17 cellular contexts compared by ENCODE assay signal in genomic region chr22:26884921-26885320, GRCh38.
DNase-seq lines count a peak whose midpoint lies in the region; ATAC-seq and TF ChIP-seq lines count a peak whose summit lies in the region.
"Had no signal": no experiment of that assay in that cellular context is flagged by ENCODE, and none has a peak within 500 bp of the region (broad histone marks: within the 10 kb centered on the region; RNA-seq: fewer than 3 reads in every experiment).

No MANE protein-coding gene starts in this region.

- peak overlapping the region; percentile 18 to 23 for H2BK12ac ChIP-seq in mesenchymal stem cell (ENCODE audit: low read length in 2 of 2)

- DNase-seq in Karpas-422 (peak; percentile 6), astrocyte of the cerebellum (ENCODE audit: low read depth) (peak; percentile 39), mesenchymal stem cell (no peak), thoracic aorta (ENCODE audit: low spot score) (peak; percentile 38), HFFc6 (no peak)
- no peak for DNase-seq in activated naive CD4-positive, alpha-beta T cell treated with anti-CD3 and anti-CD28 coated beads, Interleukin-2, amount 10 ng/mL, durations not matched to agents 7 days and 5 days
- DNase-seq: ACHN; CD8-positive, alpha-beta T cell; DND-41; GF-D8; NCI-H2029; NCI-H2171 treated with DMSO at 0.1 percent for 48 hours; NCI-H524; SHP77 treated with DMSO at 0.1 percent for 48 hours had no signal

- H2BK120ac ChIP-seq in mesenchymal stem cell (ENCODE audit: low read depth, low read length), result no peak overlapping the region

- TF ChIP-seq CTCF in astrocyte of the cerebellum (IDR thresholded peaks at IDR 0.05; ENCODE audit: low read depth, low read length, missing control alignments), result no peak
- TF ChIP-seq CTCF in thoracic aorta (IDR thresholded peaks at IDR 0.05), result no peak
- no peak for TF ChIP-seq CTCF in HFFc6 (IDR thresholded peaks at IDR 0.05)

- H3K14ac ChIP-seq in mesenchymal stem cell (ENCODE audit: low read length in 2 of 2), result peak overlapping the region in 1 of 2 experiments; percentile 87

- H3K79me2 ChIP-seq in Karpas-422 (ENCODE audit: low read length), result no peaks in the 10 kb centered on the region

- H3K9me3 ChIP-seq in Karpas-422 (ENCODE audit: low read length) (no peaks in the 10 kb centered on the region), mesenchymal stem cell (ENCODE audit: control insufficient read depth, low read length) (no peaks in the 10 kb centered on the region), thoracic aorta (no peaks in the 10 kb centered on the region)

- H3K9ac ChIP-seq in Karpas-422 (ENCODE audit: low read length) (no peak overlapping the region), mesenchymal stem cell (ENCODE audit: low read length) (no peak overlapping the region)
- H3K9ac ChIP-seq: KMS-11 had no signal

- H3K4me1 Mint-ChIP-seq in HFFc6 (ENCODE audit: low read depth), result peaks cover 38% of the 10 kb centered on the region
- no peaks in the 10 kb centered on the region for H3K4me1 Mint-ChIP-seq in activated naive CD4-positive, alpha-beta T cell treated with anti-CD3 and anti-CD28 coated beads, Interleukin-2, amount 10 ng/mL, durations not matched to agents 7 days and 5 days
- H3K4me1 Mint-ChIP-seq: B cell had no signal

- no peaks in the 10 kb centered on the region for H3K36me3 Mint-ChIP-seq in HFFc6 (ENCODE audit: low read depth)
- H3K36me3 Mint-ChIP-seq in activated naive CD4-positive, alpha-beta T cell treated with anti-CD3 and anti-CD28 coated beads, Interleukin-2, amount 10 ng/mL, durations not matched to agents 7 days and 5 days, result no peaks in the 10 kb centered on the region

- H3K27ac Mint-ChIP-seq in HFFc6, result no peak overlapping the region
- H3K27ac Mint-ChIP-seq in activated naive CD4-positive, alpha-beta T cell treated with anti-CD3 and anti-CD28 coated beads, Interleukin-2, amount 10 ng/mL, durations not matched to agents 7 days and 5 days, result no peak overlapping the region
- H3K27ac Mint-ChIP-seq: B cell; CD8-positive, alpha-beta T cell had no signal

- no peaks in the 10 kb centered on the region for H4K20me1 ChIP-seq in Karpas-422 (ENCODE audit: insufficient read depth, low read depth, low read length)

- H2AFZ ChIP-seq in Karpas-422 (ENCODE audit: low read length) (no peak overlapping the region), mesenchymal stem cell (ENCODE audit: low read depth, low read length) (no peak overlapping the region)

- no peak overlapping the region for H2BK15ac ChIP-seq in mesenchymal stem cell (ENCODE audit: low read depth, poor library complexity, severe bottlenecking)

- no peak overlapping the region for H3K4ac ChIP-seq in mesenchymal stem cell (ENCODE audit: low read depth in 1 of 2, low read length in 2 of 2)

- H3K9me2 ChIP-seq in Karpas-422 (replicated peaks; ENCODE audit: insufficient read depth, low read length), result no peaks in the 10 kb centered on the region

- H3K27ac ChIP-seq in Karpas-422 (ENCODE audit: low read length) (no peak overlapping the region), mesenchymal stem cell (ENCODE audit: low read length, poor library complexity, severe bottlenecking) (no peak overlapping the region), thoracic aorta (peak overlapping the region; percentile 93 to 95)
- H3K27ac ChIP-seq: KMS-11 had no signal

- H3K4me1 ChIP-seq in Karpas-422 (ENCODE audit: low read length) (no peaks in the 10 kb centered on the region), mesenchymal stem cell (ENCODE audit: control insufficient read depth, insufficient read depth, low read depth, low read length) (peaks cover 15% of the 10 kb centered on the region), thoracic aorta (ENCODE audit: control insufficient read depth in 1 of 2, low read depth in 2 of 2) (peaks cover 26 to 62% of the 10 kb centered on the region in 2 donors)

- no peaks in the 10 kb centered on the region for H3K27me3 ChIP-seq in Karpas-422 (ENCODE audit: low read length)
- H3K27me3 ChIP-seq in mesenchymal stem cell (ENCODE audit: control insufficient read depth in 1 of 2, insufficient read depth in 1 of 2, low read length in 2 of 2), result peaks cover 0 to 3% of the 10 kb centered on the region in 2 experiments
- no peaks in the 10 kb centered on the region for H3K27me3 ChIP-seq in thoracic aorta (replicated peaks; ENCODE audit: insufficient read depth)

- peak overlapping the region; percentile 81 for H2AK5ac ChIP-seq in mesenchymal stem cell (ENCODE audit: low read length, severe bottlenecking)

- no peak overlapping the region for H3K4me2 ChIP-seq in Karpas-422 (ENCODE audit: low read depth, low read length, poor library complexity, severe bottlenecking)
- H3K4me2 ChIP-seq in mesenchymal stem cell (ENCODE audit: low read length, poor library complexity, severe bottlenecking), result no peak overlapping the region
- H3K4me2 ChIP-seq: KMS-11 had no signal

- no peaks in the 10 kb centered on the region for H3K36me3 ChIP-seq in Karpas-422 (ENCODE audit: insufficient read depth, low read length)
- H3K36me3 ChIP-seq in mesenchymal stem cell (ENCODE audit: control insufficient read depth in 1 of 2, insufficient read depth in 2 of 2, low read depth in 1 of 2, low read length in 2 of 2), result no peaks in the 10 kb centered on the region
- H3K36me3 ChIP-seq in thoracic aorta, result no peaks in the 10 kb centered on the region

- no peak overlapping the region for H4K8ac ChIP-seq in mesenchymal stem cell (ENCODE audit: low read length)

- H3K27me3 Mint-ChIP-seq in HFFc6 (ENCODE audit: insufficient read depth), result no peaks in the 10 kb centered on the region
- no peaks in the 10 kb centered on the region for H3K27me3 Mint-ChIP-seq in activated naive CD4-positive, alpha-beta T cell treated with anti-CD3 and anti-CD28 coated beads, Interleukin-2, amount 10 ng/mL, durations not matched to agents 7 days and 5 days
- H3K27me3 Mint-ChIP-seq: B cell had no signal

- H3K79me1 ChIP-seq in mesenchymal stem cell (replicated peaks; ENCODE audit: low read length, poor library complexity, severe bottlenecking), result no peaks in the 10 kb centered on the region

- in situ Hi-C loops in astrocyte of the cerebellum (cut with HindIII; ENCODE audit: low sequenced_read_pairs), result loop anchor here (25.0 kb wide), 1 partner anchor 198 kb away; no protein-coding TSS in a partner anchor

- H3K4me3 ChIP-seq in Karpas-422 (ENCODE audit: low read length) (no peak overlapping the region), astrocyte of the cerebellum (ENCODE audit: low read depth, low read length) (no peak overlapping the region), mesenchymal stem cell (ENCODE audit: insufficient read depth in 1 of 2, low read depth in 1 of 2, low read length in 2 of 2) (no peak overlapping the region), thoracic aorta (no peak overlapping the region)

- CTCF ChIA-PET in activated naive CD4-positive, alpha-beta T cell treated with anti-CD3 and anti-CD28 coated beads, Interleukin-2, amount 10 ng/mL, durations not matched to agents 7 days and 5 days (lab: Charles Lee), result no interaction called here

- H3K23ac ChIP-seq in mesenchymal stem cell (ENCODE audit: low read length in 2 of 2), result no peak overlapping the region

- H3K4me3 Mint-ChIP-seq in HFFc6, result no peak overlapping the region
- no peak overlapping the region for H3K4me3 Mint-ChIP-seq in activated naive CD4-positive, alpha-beta T cell treated with anti-CD3 and anti-CD28 coated beads, Interleukin-2, amount 10 ng/mL, durations not matched to agents 7 days and 5 days
- H3K4me3 Mint-ChIP-seq: B cell; CD8-positive, alpha-beta T cell had no signal

- H3K9me3 Mint-ChIP-seq in HFFc6, result no peaks in the 10 kb centered on the region
- no peaks in the 10 kb centered on the region for H3K9me3 Mint-ChIP-seq in activated naive CD4-positive, alpha-beta T cell treated with anti-CD3 and anti-CD28 coated beads, Interleukin-2, amount 10 ng/mL, durations not matched to agents 7 days and 5 days
- H3K9me3 Mint-ChIP-seq: CD8-positive, alpha-beta T cell had no signal

- H4K91ac ChIP-seq in mesenchymal stem cell (ENCODE audit: low read length), result peak overlapping the region; percentile 39

- peak; percentile 40 for ATAC-seq in thoracic aorta (ENCODE audit: insufficient number of reproducible peaks, low FRiP score, low read depth)
- no peak for ATAC-seq in HG02970 (IDR thresholded peaks at IDR 0.05; ENCODE audit: low FRiP score, unreplicated experiment)
- ATAC-seq: CD8-positive, alpha-beta T cell had no signal

- 96% methylated on average over 7 of the region's 7 CpGs for WGBS in mesenchymal stem cell

- H2BK5ac ChIP-seq in mesenchymal stem cell (ENCODE audit: low read depth, low read length, poor library complexity, severe bottlenecking), result no peak overlapping the region

- H3K18ac ChIP-seq in mesenchymal stem cell (ENCODE audit: low read depth in 1 of 2, low read length in 2 of 2), result peak overlapping the region in 1 of 2 experiments; percentile 55

Comparison
In these comparisons a context has a peak if more than half of its experiments do, and no peak if none do; other contexts are left out.
1. DNase-seq: peak in Karpas-422 (single experiment), astrocyte of the cerebellum (single experiment) and thoracic aorta (single experiment); none in mesenchymal stem cell (single experiment), HFFc6 (single experiment) and activated naive CD4-positive, alpha-beta T cell treated with anti-CD3 and anti-CD28 coated beads, Interleukin-2, amount 10 ng/mL, durations not matched to agents 7 days and 5 days (single experiment).
2. H3K27ac ChIP-seq: peak in thoracic aorta (2 of 2); none in Karpas-422 (single experiment) and mesenchymal stem cell (single experiment).